In genomic region chr17:75816693-75817092, GRCh38 we compare ENCODE assay signal across 23 cellular contexts.
"Had no signal": no experiment of that assay in that cellular context is flagged by ENCODE, and none has a peak within 500 bp of the region (broad histone marks: within the 10 kb centered on the region; RNA-seq: fewer than 3 reads in every experiment).

No MANE protein-coding gene starts in this region.

- H3K27ac ChIP-seq: heart right ventricle, left lung, neural progenitor cell, upper lobe of left lung, VCaP had no signal

- H3K4me3 ChIP-seq: heart right ventricle, left lung, neural progenitor cell, upper lobe of left lung had no signal

- H3K4me1 ChIP-seq: left lung, neural progenitor cell, upper lobe of left lung had no signal

- H3K27me3 ChIP-seq: heart right ventricle, left lung, neural progenitor cell, upper lobe of left lung had no signal

- H3K9ac ChIP-seq: neural progenitor cell had no signal

- FAIRE-seq: bronchial epithelial cell, endometrium, keratinocyte had no signal

- ATAC-seq: heart right ventricle; left lung; naive thymus-derived CD8-positive, alpha-beta T cell; stimulated activated naive CD8-positive, alpha-beta T cell treated with anti-CD3 and anti-CD28 coated beads, Interleukin-15, Interleukin-2, amounts not matched to agents 100 U/mL and 50 U/mL, for 24 hours; T-cell had no signal

- H2AFZ ChIP-seq: neural progenitor cell had no signal

- DNase-seq: activated CD4-positive, alpha-beta T cell treated with anti-CD3 and anti-CD28 coated beads, Interleukin-2, amount 10 ng/mL, durations not matched to agents 7 days and 5 days; activated CD4-positive, CD25-positive, alpha-beta regulatory T cell treated with anti-CD3 and anti-CD28 coated beads, Interleukin-2, amount 50 U/mL, for 72 hours; activated naive CD4-positive, alpha-beta T cell treated with Interleukin-2 at 50 U/mL for 16 hours; activated naive CD8-positive, alpha-beta T cell treated with anti-CD3 and anti-CD28 coated beads, Interleukin-2, amount 10 ng/mL, durations not matched to agents 7 days and 5 days; activated T-cell treated with anti-CD3 and anti-CD28 coated beads, Interleukin-2, amount 50 U/mL, for 1 hour; amygdala; cerebellar nuclear complex; effector CD4-positive, alpha-beta T cell; erythroblast; foreskin fibroblast; heart right ventricle; mammary epithelial cell; stimulated activated CD4-positive, alpha-beta T cell treated with anti-CD3 and anti-CD28 coated beads, Interleukin-2, amount 100 ng/mL, for 48 hours; stimulated activated naive CD8-positive, alpha-beta T cell treated with anti-CD3 and anti-CD28 coated beads, Interleukin-15, Interleukin-2, amounts not matched to agents 100 U/mL and 50 U/mL, for 24 hours; T-cell; upper lobe of left lung had no signal

- H3K9me3 ChIP-seq: heart right ventricle, left lung, upper lobe of left lung had no signal

- H3K4me2 ChIP-seq: neural progenitor cell had no signal

- H3K36me3 ChIP-seq: neural progenitor cell had no signal
